38 cellular contexts compared by ENCODE assay signal in the genomic region with DNA sequence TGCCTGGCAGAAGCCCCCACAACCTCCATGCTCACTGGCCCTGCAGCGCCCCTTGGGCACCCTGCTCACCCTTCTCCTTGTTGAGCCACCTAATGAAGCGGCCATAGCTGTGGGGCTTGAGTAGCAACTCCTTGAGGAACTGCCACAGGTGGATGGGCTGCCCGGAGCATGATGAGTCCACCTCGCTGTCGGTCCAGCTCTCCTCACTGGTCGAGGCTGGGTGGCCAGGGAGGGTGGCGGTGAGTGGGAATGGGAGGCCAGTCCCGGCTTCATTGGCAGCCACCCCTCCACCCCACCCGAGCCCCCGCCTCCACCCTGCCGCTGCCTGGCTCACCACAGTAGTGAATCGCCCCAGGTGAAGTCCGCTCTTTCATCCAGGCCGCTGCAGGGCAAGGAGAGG. TPM values are rescaled to one million over a fixed set of nuclear protein-coding genes. Genes with fewer than 3 reads are reported as not detected.
"Had no signal": no experiment of that assay in that cellular context is flagged by ENCODE, and none has a peak within 500 bp of the region (broad histone marks: within the 10 kb centered on the region; RNA-seq: fewer than 3 reads in every experiment).

No MANE protein-coding gene starts in this region.

- H3K36me3 ChIP-seq: adrenal gland, cardiac muscle cell, colonic mucosa, esophagus squamous epithelium, gastroesophageal sphincter, heart right ventricle had no signal

- H3K9me3 ChIP-seq: adrenal gland, body of pancreas, colonic mucosa, esophagus squamous epithelium, gastroesophageal sphincter, heart right ventricle had no signal

- ATAC-seq: activated CD4-positive, alpha-beta T cell treated with anti-CD3 and anti-CD28 coated beads for 36 hours; activated CD8-positive, alpha-beta memory T cell treated with anti-CD3 and anti-CD28 coated beads, Interleukin-2, amount 10 ng/mL, durations not matched to agents 7 days and 5 days; activated CD8-positive, alpha-beta T cell treated with anti-CD3 and anti-CD28 coated beads, Interleukin-2, amount 10 ng/mL, durations not matched to agents 7 days and 5 days; activated naive CD8-positive, alpha-beta T cell treated with anti-CD3 and anti-CD28 coated beads, Interleukin-2, amount 50 U/mL, for 24 hours; body of pancreas; gastroesophageal sphincter; heart right ventricle had no signal

- H3K36me3 Mint-ChIP-seq: activated CD4-positive, alpha-beta memory T cell treated with anti-CD3 and anti-CD28 coated beads for 36 hours; activated CD8-positive, alpha-beta memory T cell treated with anti-CD3 and anti-CD28 coated beads, Interleukin-2, amount 10 ng/mL, durations not matched to agents 7 days and 5 days; activated naive CD4-positive, alpha-beta T cell treated with anti-CD3 and anti-CD28 coated beads, Interleukin-2, amount 50 U/mL, for 24 hours; activated naive CD8-positive, alpha-beta T cell treated with anti-CD3 and anti-CD28 coated beads for 36 hours had no signal

- H3K4me1 Mint-ChIP-seq: activated CD4-positive, alpha-beta T cell treated with anti-CD3 and anti-CD28 coated beads for 36 hours; activated CD4-positive, alpha-beta T cell treated with anti-CD3 and anti-CD28 coated beads, Interleukin-2, amount 10 ng/mL, durations not matched to agents 24 days and 14 days; activated CD8-positive, alpha-beta memory T cell treated with anti-CD3 and anti-CD28 coated beads, Interleukin-2, amount 10 ng/mL, durations not matched to agents 7 days and 5 days; activated naive CD4-positive, alpha-beta T cell treated with anti-CD3 and anti-CD28 coated beads, Interleukin-2, amount 50 U/mL, for 24 hours; activated naive CD8-positive, alpha-beta T cell treated with anti-CD3 and anti-CD28 coated beads for 36 hours; activated naive CD8-positive, alpha-beta T cell treated with anti-CD3 and anti-CD28 coated beads, Interleukin-2, amount 50 U/mL, for 24 hours had no signal

- H3K4me1 ChIP-seq: adrenal gland, gastroesophageal sphincter, heart right ventricle had no signal

- H3K27ac Mint-ChIP-seq: activated CD4-positive, alpha-beta memory T cell treated with anti-CD3 and anti-CD28 coated beads for 36 hours; activated CD4-positive, alpha-beta T cell treated with anti-CD3 and anti-CD28 coated beads for 36 hours; activated CD4-positive, alpha-beta T cell treated with anti-CD3 and anti-CD28 coated beads, Interleukin-2, amount 10 ng/mL, durations not matched to agents 24 days and 14 days; activated CD8-positive, alpha-beta memory T cell treated with anti-CD3 and anti-CD28 coated beads, Interleukin-2, amount 10 ng/mL, durations not matched to agents 7 days and 5 days; activated CD8-positive, alpha-beta T cell treated with anti-CD3 and anti-CD28 coated beads, Interleukin-2, amount 10 ng/mL, durations not matched to agents 7 days and 5 days; activated naive CD4-positive, alpha-beta T cell treated with anti-CD3 and anti-CD28 coated beads for 36 hours; activated naive CD4-positive, alpha-beta T cell treated with anti-CD3 and anti-CD28 coated beads, Interleukin-2, amount 50 U/mL, for 24 hours; activated naive CD8-positive, alpha-beta T cell treated with anti-CD3 and anti-CD28 coated beads for 36 hours; activated naive CD8-positive, alpha-beta T cell treated with anti-CD3 and anti-CD28 coated beads, Interleukin-2, amount 50 U/mL, for 24 hours; activated T-helper 1 cell treated with anti-CD3 and anti-CD28 coated beads, Interleukin-12 subunit alpha, Interleukin-12 subunit beta, Interleukin-2, Interleukin-4 antibody, amounts not matched to agents 30 ng/mL and 10 ng/mL and 1 ng/mL, durations not matched to agents 14 hours and 24 hours and 36 hours; activated T-helper 2 cell treated with anti-CD3 and anti-CD28 coated beads, Interferon-gamma antibody, Interleukin-2, Interleukin-4, amounts not matched to agents 10 μg/mL and 5 μg/mL and 100 μg/mL, durations not matched to agents 14 hours and 24 hours and 36 hours; T-helper 1 cell treated with Interleukin-12 subunit alpha and Interleukin-12 subunit beta and Interleukin-4 antibody, amounts not matched to agents 30 μg/mL and 1 μg/mL, for 36 hours had no signal

- DNase-seq: activated CD4-positive, alpha-beta memory T cell treated with anti-CD3 and anti-CD28 coated beads for 36 hours; activated CD4-positive, alpha-beta T cell treated with anti-CD3 and anti-CD28 coated beads for 36 hours; activated CD4-positive, alpha-beta T cell treated with anti-CD3 and anti-CD28 coated beads, Interleukin-2, amount 10 ng/mL, durations not matched to agents 24 days and 14 days; activated CD4-positive, CD25-positive, alpha-beta regulatory T cell; activated CD4-positive, CD25-positive, alpha-beta regulatory T cell treated with anti-CD3 and anti-CD28 coated beads, Interleukin-2, amount 50 U/mL, for 72 hours; activated CD8-positive, alpha-beta memory T cell treated with anti-CD3 and anti-CD28 coated beads, Interleukin-2, amount 10 ng/mL, durations not matched to agents 7 days and 5 days; activated CD8-positive, alpha-beta memory T cell treated with anti-CD3 and anti-CD28 coated beads, Interleukin-2, amount 50 U/mL, for 4 hours; activated CD8-positive, alpha-beta T cell treated with anti-CD3 and anti-CD28 coated beads, Interleukin-2, amount 10 ng/mL, durations not matched to agents 7 days and 5 days; activated effector memory CD4-positive, alpha-beta T cell treated with anti-CD3 and anti-CD28 coated beads, Interleukin-2, amount 50 U/mL, for 16 hours; activated naive CD4-positive, alpha-beta T cell treated with anti-CD3 and anti-CD28 coated beads for 36 hours; activated naive CD8-positive, alpha-beta T cell treated with anti-CD3 and anti-CD28 coated beads for 36 hours; activated naive CD8-positive, alpha-beta T cell treated with anti-CD3 and anti-CD28 coated beads, Interleukin-2, amount 50 U/mL, for 24 hours; activated T-cell treated with anti-CD3 and anti-CD28 coated beads, Interleukin-2, amount 50 U/mL, for 1 hour; activated T-cell treated with anti-CD3 and anti-CD28 coated beads, Interleukin-2, amount 50 U/mL, for 48 hours; adrenal gland; amygdala; aorta; body of pancreas; central memory CD4-positive, alpha-beta T cell; cerebellar nuclear complex; colonic mucosa; effector CD8-positive, alpha-beta T cell; esophagus squamous epithelium; foreskin melanocyte; heart right ventricle; T-helper 9 cell had no signal

- H3K9me3 Mint-ChIP-seq: activated CD4-positive, alpha-beta memory T cell treated with anti-CD3 and anti-CD28 coated beads for 36 hours; activated CD4-positive, alpha-beta T cell treated with anti-CD3 and anti-CD28 coated beads, Interleukin-2, amount 10 ng/mL, durations not matched to agents 24 days and 14 days; activated naive CD4-positive, alpha-beta T cell treated with anti-CD3 and anti-CD28 coated beads for 36 hours; activated naive CD4-positive, alpha-beta T cell treated with anti-CD3 and anti-CD28 coated beads, Interleukin-2, amount 50 U/mL, for 24 hours; activated naive CD8-positive, alpha-beta T cell treated with anti-CD3 and anti-CD28 coated beads for 36 hours; activated naive CD8-positive, alpha-beta T cell treated with anti-CD3 and anti-CD28 coated beads, Interleukin-2, amount 50 U/mL, for 24 hours; activated T-helper 1 cell treated with anti-CD3 and anti-CD28 coated beads, Interleukin-12 subunit alpha, Interleukin-12 subunit beta, Interleukin-2, Interleukin-4 antibody, amounts not matched to agents 30 ng/mL and 10 ng/mL and 1 ng/mL, durations not matched to agents 14 hours and 24 hours and 36 hours; activated T-helper 2 cell treated with anti-CD3 and anti-CD28 coated beads, Interferon-gamma antibody, Interleukin-2, Interleukin-4, amounts not matched to agents 10 μg/mL and 5 μg/mL and 100 μg/mL, durations not matched to agents 14 hours and 24 hours and 36 hours; T-helper 1 cell treated with Interleukin-12 subunit alpha and Interleukin-12 subunit beta and Interleukin-4 antibody, amounts not matched to agents 30 μg/mL and 1 μg/mL, for 36 hours had no signal

- H3K27me3 ChIP-seq: adrenal gland, body of pancreas, cardiac muscle cell, colonic mucosa, esophagus squamous epithelium, gastroesophageal sphincter, heart right ventricle had no signal

- H3K4me3 ChIP-seq: adrenal gland, body of pancreas, cardiac muscle cell, colonic mucosa, esophagus squamous epithelium, gastroesophageal sphincter, heart right ventricle had no signal

- H3K4me3 Mint-ChIP-seq: activated CD4-positive, alpha-beta memory T cell treated with anti-CD3 and anti-CD28 coated beads for 36 hours; activated CD4-positive, alpha-beta T cell treated with anti-CD3 and anti-CD28 coated beads for 36 hours; activated CD4-positive, alpha-beta T cell treated with anti-CD3 and anti-CD28 coated beads, Interleukin-2, amount 10 ng/mL, durations not matched to agents 24 days and 14 days; activated CD8-positive, alpha-beta memory T cell treated with anti-CD3 and anti-CD28 coated beads, Interleukin-2, amount 10 ng/mL, durations not matched to agents 7 days and 5 days; activated CD8-positive, alpha-beta T cell treated with anti-CD3 and anti-CD28 coated beads, Interleukin-2, amount 10 ng/mL, durations not matched to agents 7 days and 5 days; activated naive CD4-positive, alpha-beta T cell treated with anti-CD3 and anti-CD28 coated beads for 36 hours; activated naive CD4-positive, alpha-beta T cell treated with anti-CD3 and anti-CD28 coated beads, Interleukin-2, amount 50 U/mL, for 24 hours; activated naive CD8-positive, alpha-beta T cell treated with anti-CD3 and anti-CD28 coated beads for 36 hours; activated naive CD8-positive, alpha-beta T cell treated with anti-CD3 and anti-CD28 coated beads, Interleukin-2, amount 50 U/mL, for 24 hours; activated T-helper 1 cell treated with anti-CD3 and anti-CD28 coated beads, Interleukin-12 subunit alpha, Interleukin-12 subunit beta, Interleukin-2, Interleukin-4 antibody, amounts not matched to agents 30 ng/mL and 10 ng/mL and 1 ng/mL, durations not matched to agents 14 hours and 24 hours and 36 hours; T-helper 1 cell treated with Interleukin-12 subunit alpha and Interleukin-12 subunit beta and Interleukin-4 antibody, amounts not matched to agents 30 μg/mL and 1 μg/mL, for 36 hours had no signal

- H3K27ac ChIP-seq: adrenal gland, body of pancreas, cardiac muscle cell, colonic mucosa, epithelial cell of prostate, esophagus squamous epithelium, gastroesophageal sphincter, heart right ventricle had no signal

- H3K27me3 Mint-ChIP-seq: activated CD4-positive, alpha-beta memory T cell treated with anti-CD3 and anti-CD28 coated beads for 36 hours; activated CD4-positive, alpha-beta T cell treated with anti-CD3 and anti-CD28 coated beads for 36 hours; activated CD4-positive, alpha-beta T cell treated with anti-CD3 and anti-CD28 coated beads, Interleukin-2, amount 10 ng/mL, durations not matched to agents 24 days and 14 days; activated CD8-positive, alpha-beta memory T cell treated with anti-CD3 and anti-CD28 coated beads, Interleukin-2, amount 10 ng/mL, durations not matched to agents 7 days and 5 days; activated naive CD4-positive, alpha-beta T cell treated with anti-CD3 and anti-CD28 coated beads, Interleukin-2, amount 50 U/mL, for 24 hours; activated naive CD8-positive, alpha-beta T cell treated with anti-CD3 and anti-CD28 coated beads for 36 hours; activated naive CD8-positive, alpha-beta T cell treated with anti-CD3 and anti-CD28 coated beads, Interleukin-2, amount 50 U/mL, for 24 hours had no signal

RNA-seq across cellular contexts. Expression of a gene that starts 16.9 kb away (rescaled TPM):
- total RNA-seq: activated CD4-positive, alpha-beta T cell treated with anti-CD3 and anti-CD28 coated beads, Interleukin-2, amount 10 ng/mL, durations not matched to agents 24 days and 14 days; activated CD8-positive, alpha-beta memory T cell treated with anti-CD3 and anti-CD28 coated beads for 36 hours; activated naive CD8-positive, alpha-beta T cell treated with anti-CD3 and anti-CD28 coated beads for 36 hours; activated T-helper 1 cell treated with anti-CD3 and anti-CD28 coated beads, Interleukin-12 subunit alpha, Interleukin-12 subunit beta, Interleukin-2, Interleukin-4 antibody, amounts not matched to agents 30 ng/mL and 10 ng/mL and 1 ng/mL, durations not matched to agents 14 hours and 24 hours and 36 hours; body of pancreas; dermis microvascular lymphatic vessel endothelial cell; endothelial cell of umbilical vein; glomerular endothelial cell; T-helper 2 cell treated with Interferon-gamma antibody and Interleukin-4, amounts not matched to agents 100 ng/mL and 5 ng/mL, for 36 hours had no signal
